9 cellular contexts compared by ENCODE assay signal in the genomic region with DNA sequence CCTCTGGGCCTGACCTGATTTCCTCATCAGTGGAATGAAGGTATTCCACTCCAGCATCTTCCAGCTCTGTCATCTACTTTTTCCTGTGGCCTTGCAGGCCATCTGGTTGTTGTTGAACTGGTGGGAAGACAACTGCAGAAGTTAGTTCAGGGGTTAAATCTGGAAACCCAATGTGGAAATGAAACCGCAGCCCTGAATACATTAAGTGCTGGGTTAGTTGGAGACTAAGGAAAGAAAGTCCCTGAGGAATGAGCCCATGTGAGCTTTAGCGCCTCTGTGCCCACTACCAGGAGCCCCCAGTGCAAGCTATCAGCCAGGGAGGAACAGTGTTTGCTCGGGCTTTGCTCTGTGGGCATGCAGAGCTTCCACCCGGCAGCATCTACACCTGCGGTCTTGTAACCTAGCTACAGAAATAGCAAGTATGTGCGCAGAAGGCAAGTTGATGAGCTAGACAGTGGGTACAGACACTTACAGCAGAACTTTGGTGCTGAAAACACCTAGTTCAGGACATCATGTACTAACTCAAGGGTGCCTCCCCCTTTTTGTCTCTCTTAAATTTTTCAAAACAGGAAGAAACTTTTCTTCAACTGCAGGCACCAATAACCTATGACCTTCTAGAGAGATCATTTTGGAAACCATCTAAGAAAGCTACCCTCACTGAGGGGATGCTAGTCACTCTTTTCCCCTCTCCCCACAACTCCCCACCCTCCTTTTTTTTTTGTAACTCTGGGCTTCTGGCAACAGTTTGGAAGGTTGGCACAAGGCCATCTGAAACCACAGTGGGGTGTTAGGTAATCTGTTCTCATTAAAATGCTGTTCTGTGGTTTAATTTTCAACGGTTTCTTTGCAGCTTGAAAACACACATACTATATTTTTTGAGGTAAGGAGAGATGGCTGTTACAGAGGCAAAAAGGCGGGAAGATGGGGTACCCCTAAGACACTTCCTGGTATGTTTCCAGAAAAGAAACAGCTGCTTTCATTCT. TPM values are rescaled to one million over a fixed set of nuclear protein-coding genes. Genes with fewer than 3 reads are reported as not detected.
DNase-seq lines count a peak whose midpoint lies in the region; ATAC-seq, FAIRE-seq and TF ChIP-seq lines count a peak whose summit lies in the region.
"Had no signal": no experiment of that assay in that cellular context is flagged by ENCODE, and none has a peak within 500 bp of the region (broad histone marks: within the 10 kb centered on the region; RNA-seq: fewer than 3 reads in every experiment).

No MANE protein-coding gene starts in this region.

- TF ChIP-seq POLR2A in GM12891 (IDR thresholded peaks at IDR 0.05; ENCODE audit: low read depth, low read length), result no peak

- H3K4me1 ChIP-seq in right cardiac atrium (ENCODE audit: control insufficient read depth, insufficient read depth, low read length) (no peaks in the 10 kb centered on the region), thymus (ENCODE audit: control insufficient read depth, insufficient read depth, low read length) (peaks cover 59% of the 10 kb centered on the region)

- H3K4me3 ChIP-seq in right cardiac atrium (ENCODE audit: low read length) (no peak overlapping the region), thymus (ENCODE audit: low read length) (peak overlapping the region; percentile 42)

- peak; percentile 43 for ATAC-seq in GM21786 (IDR thresholded peaks at IDR 0.05; ENCODE audit: unreplicated experiment)
- ATAC-seq in right cardiac atrium, result peak; percentile 60 to 70

- 67% methylated on average over 8 of the region's 8 CpGs for WGBS in right cardiac atrium
- WGBS in thymus, result 5% methylated on average over 8 of the region's 8 CpGs

- H3K9me3 ChIP-seq in right cardiac atrium (ENCODE audit: control insufficient read depth, low read length) (no peaks in the 10 kb centered on the region), thymus (ENCODE audit: control insufficient read depth) (no peaks in the 10 kb centered on the region)

- H3K36me3 ChIP-seq in thymus (ENCODE audit: control insufficient read depth, insufficient read depth), result no peaks in the 10 kb centered on the region

- intact Hi-C loops in right cardiac atrium (cut with DNase I), result no loop called here

- no peak overlapping the region for H3K27ac ChIP-seq in right cardiac atrium (ENCODE audit: low read length)
- H3K27ac ChIP-seq in thymus (ENCODE audit: low read depth), result peak overlapping the region; percentile 99

- peak; percentile 96 for FAIRE-seq in GM12891 (lab: Jason Lieb, UNC)
- FAIRE-seq: H1 had no signal

- H3K27me3 ChIP-seq in right cardiac atrium (ENCODE audit: control insufficient read depth, insufficient read depth) (no peaks in the 10 kb centered on the region), thymus (ENCODE audit: control insufficient read depth, insufficient read depth) (no peaks in the 10 kb centered on the region)

- DNase-seq in GM12891 (ENCODE audit: insufficient read length, low spot score) (no peak), NAMALWA (ENCODE audit: low spot score) (peak; percentile 95), right cardiac atrium (no peak), NCI-H2227 (lab: John Stamatoyannopoulos, UW; ENCODE audit: unreplicated experiment) (no peak), DMS53 (lab: John Stamatoyannopoulos, UW) (no peak)
- DNase-seq in activated CD4-positive, alpha-beta T cell treated with anti-CD3 and anti-CD28 coated beads, Interleukin-2, amount 50 U/mL, for 4 hours, result peak; percentile 58 to 59

TF ChIP-seq in GM12891, 5 proteins besides CTCF, POLR2A, EP300 and RAD21:
- TF ChIP-seq PAX5 (IDR thresholded peaks at IDR 0.05; ENCODE audit: insufficient read depth, low read length, severe bottlenecking) (no peak), TAF1 (IDR thresholded peaks at IDR 0.05; ENCODE audit: low read depth, low read length) (no peak), POLR2AphosphoS5 (IDR thresholded peaks at IDR 0.05; ENCODE audit: low read depth, low read length) (no peak), POU2F2 (IDR thresholded peaks at IDR 0.05; ENCODE audit: low read depth, low read length) (peak; percentile 64), SPI1 (IDR thresholded peaks at IDR 0.05; ENCODE audit: low read depth, low read length) (peak; percentile 59)

RNA-seq across cellular contexts. Expression of a gene that starts 18.3 kb away (rescaled TPM):
- 20.2 TPM for polyA plus RNA-seq in GM12891 (2012; ENCODE audit: low read depth, missing spikeins)
- total RNA-seq in right cardiac atrium, result 1 to 10 TPM; 2.2 to 3.6 (median 3.4) TPM
- polyA plus RNA-seq in right cardiac atrium, result 3.8 TPM
- polyA plus RNA-seq in thymus, result 942 TPM

Comparison
In these comparisons a context has a peak if more than half of its experiments do, and no peak if none do; other contexts are left out.
1. DNase-seq: peak in NAMALWA (single experiment) and activated CD4-positive, alpha-beta T cell treated with anti-CD3 and anti-CD28 coated beads, Interleukin-2, amount 50 U/mL, for 4 hours (2 of 2); none in GM12891 (single experiment), right cardiac atrium (0 of 3), NCI-H2227 (single experiment) and DMS53 (single experiment).
2. RNA of a gene that starts 18.3 kb away (polyA plus RNA-seq): 942 TPM in thymus (single experiment); 3.8 TPM in right cardiac atrium (single experiment); every median in the first group is over 100 times any median in the second.